22 cellular contexts compared by ENCODE assay signal in genomic region chr13:37505531-37505930, GRCh38.
A peak's percentile ranks its signal among the peaks of the same experiment; 100 is the strongest.
DNase-seq lines count a peak whose midpoint lies in the region; ATAC-seq and TF ChIP-seq lines count a peak whose summit lies in the region.
"Had no signal": no experiment of that assay in that cellular context is flagged by ENCODE, and none has a peak within 500 bp of the region (broad histone marks: within the 10 kb centered on the region; RNA-seq: fewer than 3 reads in every experiment).

No MANE protein-coding gene starts in this region.

- no peaks in the 10 kb centered on the region for H3K27me3 ChIP-seq in SJCRH30
- H3K27me3 ChIP-seq: BE2C; BLaER1 treated with 17β-estradiol and CSF1 and Interleukin-3, amounts not matched to agents 10 nM and 100 nM had no signal

- no peak for ATAC-seq in GM19324 (IDR thresholded peaks at IDR 0.05; ENCODE audit: low FRiP score, unreplicated experiment)
- ATAC-seq in natural killer cell treated with Interleukin-12 subunit alpha and Interleukin-12 subunit beta and Interleukin-15 and Interleukin-18, amount 100 ng/mL, for 72 hours: no peak
- ATAC-seq: A549, GM12878, GM23338 had no signal

- no peak overlapping the region for H3K4me3 Mint-ChIP-seq in osteocyte (ENCODE audit: unreplicated experiment)
- no peak overlapping the region for H3K4me3 Mint-ChIP-seq in natural killer cell treated with Interleukin-12 subunit alpha and Interleukin-12 subunit beta and Interleukin-15 and Interleukin-18, amount 100 ng/mL, for 72 hours
- H3K4me3 Mint-ChIP-seq: CD14-positive monocyte; CD4-positive, alpha-beta T cell; GM23338; HFFc6 had no signal

- no peaks in the 10 kb centered on the region for H3K9me3 ChIP-seq in SJCRH30 (replicated peaks)
- H3K9me3 ChIP-seq: A549, BE2C, HAP-1 had no signal

- no peak overlapping the region for H3K4me3 ChIP-seq in SJCRH30
- H3K4me3 ChIP-seq: A549; BLaER1 treated with 17β-estradiol and CSF1 and Interleukin-3, amounts not matched to agents 10 nM and 100 nM; GM12878; GM23338; HAP-1 had no signal

- DNase-seq in ELF-1 (ENCODE audit: low read depth, low spot score): peak; percentile 40
- DNase-seq in SJCRH30: peak; percentile 5 to 18
- DNase-seq in islet precursor cell: peak; percentile 57
- no peak for DNase-seq in osteocyte (ENCODE audit: extremely low spot score, unreplicated experiment)
- no peak for DNase-seq in natural killer cell treated with Interleukin-12 subunit alpha and Interleukin-12 subunit beta and Interleukin-15 and Interleukin-18, amount 100 ng/mL, for 72 hours (ENCODE audit: low spot score)
- DNase-seq: 8988T; ACHN; AML-193; BE2C; Calu3; CD4-positive, alpha-beta T cell; COR-L47; DND-41; GDM1; HFFc6 had no signal

- H3K36me3 Mint-ChIP-seq in osteocyte (ENCODE audit: unreplicated experiment): no peaks in the 10 kb centered on the region
- no peaks in the 10 kb centered on the region for H3K36me3 Mint-ChIP-seq in natural killer cell treated with Interleukin-12 subunit alpha and Interleukin-12 subunit beta and Interleukin-15 and Interleukin-18, amount 100 ng/mL, for 72 hours
- H3K36me3 Mint-ChIP-seq: CD14-positive monocyte had no signal

- no peak overlapping the region for H3K27ac ChIP-seq in SJCRH30
- H3K27ac ChIP-seq: A549; BLaER1 treated with 17β-estradiol and CSF1 and Interleukin-3, amounts not matched to agents 10 nM and 100 nM had no signal

- no peaks in the 10 kb centered on the region for H3K4me1 ChIP-seq in SJCRH30
- H3K4me1 ChIP-seq: A549, BE2C, HAP-1 had no signal

- no peaks in the 10 kb centered on the region for H3K36me3 ChIP-seq in SJCRH30
- H3K36me3 ChIP-seq: BE2C; BLaER1 treated with 17β-estradiol and CSF1 and Interleukin-3, amounts not matched to agents 10 nM and 100 nM; HAP-1 had no signal

- no peak for TF ChIP-seq CTCF in osteocyte (IDR thresholded peaks at IDR 0.05)

- H3K27me3 Mint-ChIP-seq in osteocyte (ENCODE audit: unreplicated experiment): no peaks in the 10 kb centered on the region
- no peaks in the 10 kb centered on the region for H3K27me3 Mint-ChIP-seq in natural killer cell treated with Interleukin-12 subunit alpha and Interleukin-12 subunit beta and Interleukin-15 and Interleukin-18, amount 100 ng/mL, for 72 hours
- H3K27me3 Mint-ChIP-seq: CD4-positive, alpha-beta T cell had no signal

- H3K4me1 Mint-ChIP-seq in osteocyte (ENCODE audit: unreplicated experiment): peaks cover 2% of the 10 kb centered on the region
- no peaks in the 10 kb centered on the region for H3K4me1 Mint-ChIP-seq in natural killer cell treated with Interleukin-12 subunit alpha and Interleukin-12 subunit beta and Interleukin-15 and Interleukin-18, amount 100 ng/mL, for 72 hours (ENCODE audit: low read depth in 2 of 2)
- H3K4me1 Mint-ChIP-seq: CD14-positive monocyte had no signal

- H3K27ac Mint-ChIP-seq in osteocyte (ENCODE audit: unreplicated experiment): no peak overlapping the region
- H3K27ac Mint-ChIP-seq in natural killer cell treated with Interleukin-12 subunit alpha and Interleukin-12 subunit beta and Interleukin-15 and Interleukin-18, amount 100 ng/mL, for 72 hours: no peak overlapping the region
- H3K27ac Mint-ChIP-seq: CD14-positive monocyte; CD4-positive, alpha-beta T cell; GM23338; HFFc6 had no signal

- no peaks in the 10 kb centered on the region for H3K9me3 Mint-ChIP-seq in osteocyte (ENCODE audit: unreplicated experiment)
- H3K9me3 Mint-ChIP-seq in natural killer cell treated with Interleukin-12 subunit alpha and Interleukin-12 subunit beta and Interleukin-15 and Interleukin-18, amount 100 ng/mL, for 72 hours: peaks cover 6% of the 10 kb centered on the region
- H3K9me3 Mint-ChIP-seq: CD4-positive, alpha-beta T cell; GM23338; HFFc6 had no signal

Comparison
In these comparisons a context has a peak if more than half of its experiments do, and no peak if none do; other contexts are left out.
1. DNase-seq: peak in ELF-1 (single experiment), SJCRH30 (2 of 2) and islet precursor cell (single experiment); none in osteocyte (single experiment) and natural killer cell treated with Interleukin-12 subunit alpha and Interleukin-12 subunit beta and Interleukin-15 and Interleukin-18, amount 100 ng/mL, for 72 hours (single experiment).